Comparison of ENCODE assay signal across 20 cellular contexts in the genomic region with DNA sequence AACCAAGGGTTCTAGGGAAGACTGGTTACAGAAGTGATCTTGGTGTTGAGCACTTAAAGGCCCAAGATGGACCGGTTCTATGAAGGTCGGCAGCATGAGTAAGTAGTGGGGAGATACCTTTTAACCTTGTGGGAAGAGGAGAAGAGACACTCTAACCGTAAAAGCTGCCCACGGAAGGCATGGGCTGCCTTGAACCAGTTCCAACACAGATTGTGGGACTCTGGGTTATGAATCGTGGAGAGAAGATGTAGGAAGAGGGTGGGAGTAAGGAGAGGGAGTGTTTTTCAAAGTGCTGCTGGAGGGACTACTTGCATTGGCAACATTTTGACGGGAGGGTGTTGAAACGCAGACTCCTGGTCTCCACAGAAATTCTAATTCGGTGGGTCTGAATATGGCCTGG.
"Had no signal": no experiment of that assay in that cellular context is flagged by ENCODE, and none has a peak within 500 bp of the region (broad histone marks: within the 10 kb centered on the region; RNA-seq: fewer than 3 reads in every experiment).

No MANE protein-coding gene starts in this region.

- H3K27ac ChIP-seq: prostate gland, right atrium auricular region, suprapubic skin, transverse colon, uterus had no signal

- DNase-seq: activated CD4-positive, alpha-beta T cell treated with anti-CD3 and anti-CD28 coated beads, Interleukin-2, amount 50 U/mL, for 48 hours; activated naive CD4-positive, alpha-beta T cell treated with anti-CD3 and anti-CD28 coated beads, Interleukin-2, amount 10 ng/mL, durations not matched to agents 7 days and 5 days; activated T-cell treated with anti-CD3 and anti-CD28 coated beads, Interleukin-2, amount 50 U/mL, for 1 hour; cerebellar nuclear complex; cortex of kidney; kidney; midbrain; occipital lobe; stimulated activated CD4-positive, alpha-beta T cell treated with anti-CD3 and anti-CD28 coated beads, Interleukin-2, amount 100 ng/mL, for 24 hours; T1000; transverse colon; uterus had no signal

- ATAC-seq: left lobe of liver had no signal

- H3K4me3 Mint-ChIP-seq: activated naive CD4-positive, alpha-beta T cell treated with anti-CD3 and anti-CD28 coated beads, Interleukin-2, amount 10 ng/mL, durations not matched to agents 7 days and 5 days; nephron; stimulated activated naive CD8-positive, alpha-beta T cell treated with anti-CD3 and anti-CD28 coated beads, Interleukin-15, Interleukin-2, amounts not matched to agents 100 ng/mL and 50 ng/mL, for 24 hours had no signal

- H3K27me3 ChIP-seq: right atrium auricular region, transverse colon, uterus had no signal

- H3K4me3 ChIP-seq: lung, prostate gland, right atrium auricular region, suprapubic skin, transverse colon, uterus had no signal

- H3K4me1 Mint-ChIP-seq: nephron had no signal

- H3K4me1 ChIP-seq: prostate gland, right atrium auricular region, suprapubic skin, transverse colon, uterus had no signal

- H3K9me3 Mint-ChIP-seq: activated naive CD4-positive, alpha-beta T cell treated with anti-CD3 and anti-CD28 coated beads, Interleukin-2, amount 10 ng/mL, durations not matched to agents 7 days and 5 days; activated T-helper 2 cell treated with anti-CD3 and anti-CD28 coated beads, Interferon-gamma antibody, Interleukin-2, Interleukin-4, amounts not matched to agents 10 μg/mL and 5 μg/mL and 100 μg/mL, durations not matched to agents 14 hours and 24 hours and 36 hours; nephron; stimulated activated naive CD8-positive, alpha-beta T cell treated with anti-CD3 and anti-CD28 coated beads, Interleukin-15, Interleukin-2, amounts not matched to agents 100 ng/mL and 50 ng/mL, for 24 hours had no signal

- H3K36me3 ChIP-seq: prostate gland, right atrium auricular region, suprapubic skin, transverse colon, uterus had no signal

- H3K36me3 Mint-ChIP-seq: activated naive CD4-positive, alpha-beta T cell treated with anti-CD3 and anti-CD28 coated beads, Interleukin-2, amount 10 ng/mL, durations not matched to agents 7 days and 5 days had no signal

- H3K27ac Mint-ChIP-seq: activated naive CD4-positive, alpha-beta T cell treated with anti-CD3 and anti-CD28 coated beads, Interleukin-2, amount 10 ng/mL, durations not matched to agents 7 days and 5 days; activated T-helper 2 cell treated with anti-CD3 and anti-CD28 coated beads, Interferon-gamma antibody, Interleukin-2, Interleukin-4, amounts not matched to agents 10 μg/mL and 5 μg/mL and 100 μg/mL, durations not matched to agents 14 hours and 24 hours and 36 hours; nephron; stimulated activated naive CD8-positive, alpha-beta T cell treated with anti-CD3 and anti-CD28 coated beads, Interleukin-15, Interleukin-2, amounts not matched to agents 100 ng/mL and 50 ng/mL, for 24 hours had no signal

- H3K9me3 ChIP-seq: prostate gland, right atrium auricular region, suprapubic skin, transverse colon, uterus had no signal
